Comparison of ENCODE assay signal across 10 cellular contexts in genomic region chr20:38840053-38840893, GRCh38. TPM values are rescaled to one million over a fixed set of nuclear protein-coding genes. Genes with fewer than 3 reads are reported as not detected.
DNase-seq lines count a peak whose midpoint lies in the region; ATAC-seq and TF ChIP-seq lines count a peak whose summit lies in the region.
"Had no signal": no experiment of that assay in that cellular context is flagged by ENCODE, and none has a peak within 500 bp of the region (broad histone marks: within the 10 kb centered on the region; RNA-seq: fewer than 3 reads in every experiment).

No MANE protein-coding gene starts in this region.

- peak overlapping the region; percentile 81 to 88 (median 84) for H3K4me3 Mint-ChIP-seq in CD4-positive, CD25-positive, alpha-beta regulatory T cell
- H3K4me3 Mint-ChIP-seq in progenitor cell of endocrine pancreas (ENCODE audit: low read depth), result no peak overlapping the region

- peak overlapping the region; percentile 61 for H3K4me3 ChIP-seq in CD4-positive, CD25-positive, alpha-beta regulatory T cell (ENCODE audit: low read depth, low read length)
- H3K4me3 ChIP-seq: BLaER1 had no signal

- ATAC-seq in CD4-positive, CD25-positive, alpha-beta regulatory T cell (ENCODE audit: low read depth in 2 of 2), result peak in 1 of 2 donors; percentile 4
- ATAC-seq in HG03457 (IDR thresholded peaks at IDR 0.05; ENCODE audit: unreplicated experiment), result no peak
- no peak for ATAC-seq in HG03108 (IDR thresholded peaks at IDR 0.05; ENCODE audit: unreplicated experiment)

- no peak for TF ChIP-seq CTCF in progenitor cell of endocrine pancreas (IDR thresholded peaks at IDR 0.05; ENCODE audit: unreplicated experiment)

- peak in 1 of 3 donors; percentile 28 for DNase-seq in CD4-positive, CD25-positive, alpha-beta regulatory T cell
- DNase-seq in T-helper 9 cell, result peak; percentile 37
- peak in 53 of 61 donors; percentile 20 to 93 (median 65) for DNase-seq in caudate nucleus (lab: John Stamatoyannopoulos, UW)
- DNase-seq in occipital lobe (lab: John Stamatoyannopoulos, UW), result peak; percentile 75
- no peak for DNase-seq in NCI-H2171 (lab: John Stamatoyannopoulos, UW)
- DNase-seq in progenitor cell of endocrine pancreas (ENCODE audit: low spot score, unreplicated experiment), result no peak
- DNase-seq: NCI-H1694 treated with DMSO at 0.1 percent for 48 hours had no signal

- H3K4me1 Mint-ChIP-seq in CD4-positive, CD25-positive, alpha-beta regulatory T cell, result peaks cover 35 to 75% (median 55%) of the 10 kb centered on the region in 4 donors
- H3K4me1 Mint-ChIP-seq in progenitor cell of endocrine pancreas (ENCODE audit: low read depth), result no peaks in the 10 kb centered on the region

- H3K27me3 ChIP-seq in CD4-positive, CD25-positive, alpha-beta regulatory T cell (ENCODE audit: control insufficient read depth, insufficient read depth, low read length), result no peaks in the 10 kb centered on the region
- H3K27me3 ChIP-seq: BLaER1 had no signal

- peak overlapping the region; percentile 98 to 99 (median 98) for H3K27ac Mint-ChIP-seq in CD4-positive, CD25-positive, alpha-beta regulatory T cell
- no peak overlapping the region for H3K27ac Mint-ChIP-seq in progenitor cell of endocrine pancreas

- H3K9me3 Mint-ChIP-seq in CD4-positive, CD25-positive, alpha-beta regulatory T cell, result no peaks in the 10 kb centered on the region
- no peaks in the 10 kb centered on the region for H3K9me3 Mint-ChIP-seq in progenitor cell of endocrine pancreas (ENCODE audit: low read depth)

- H3K36me3 ChIP-seq in CD4-positive, CD25-positive, alpha-beta regulatory T cell (ENCODE audit: control insufficient read depth, insufficient read depth, low read length), result peaks cover 23% of the 10 kb centered on the region

- H3K9me3 ChIP-seq in CD4-positive, CD25-positive, alpha-beta regulatory T cell (ENCODE audit: control insufficient read depth in 2 of 2, low read length in 2 of 2), result no peaks in the 10 kb centered on the region
- H3K9me3 ChIP-seq: BLaER1 had no signal

- H3K27me3 Mint-ChIP-seq in CD4-positive, CD25-positive, alpha-beta regulatory T cell, result no peaks in the 10 kb centered on the region
- no peaks in the 10 kb centered on the region for H3K27me3 Mint-ChIP-seq in progenitor cell of endocrine pancreas

- peaks cover 76% of the 10 kb centered on the region for H3K4me1 ChIP-seq in CD4-positive, CD25-positive, alpha-beta regulatory T cell (ENCODE audit: control insufficient read depth, insufficient read depth, low read length, poor library complexity, severe bottlenecking)

- peak overlapping the region; percentile 95 for H3K27ac ChIP-seq in CD4-positive, CD25-positive, alpha-beta regulatory T cell (ENCODE audit: insufficient read depth, low read length, poor library complexity, severe bottlenecking)
- H3K27ac ChIP-seq in caudate nucleus (ENCODE audit: low read depth, low read length), result peak overlapping the region; percentile 78
- H3K27ac ChIP-seq: BLaER1 had no signal

- peaks cover 20% of the 10 kb centered on the region for H3K36me3 Mint-ChIP-seq in CD4-positive, CD25-positive, alpha-beta regulatory T cell
- H3K36me3 Mint-ChIP-seq in progenitor cell of endocrine pancreas (ENCODE audit: insufficient read depth), result no peaks in the 10 kb centered on the region

RNA-seq across cellular contexts. Expression of gene PPP1R16B, which starts 34.8 kb away (rescaled TPM):
- 84.1 TPM for total RNA-seq in CD4-positive, CD25-positive, alpha-beta regulatory T cell
- 10 to 100 TPM; 16.5 to 26.8 (median 25.0) TPM for polyA plus RNA-seq in CD4-positive, CD25-positive, alpha-beta regulatory T cell
- total RNA-seq in occipital lobe (12.9 TPM), progenitor cell of endocrine pancreas (not detected in 2 replicates)

Comparison
In these comparisons a context has a peak if more than half of its experiments do, and no peak if none do; other contexts are left out.
1. DNase-seq: peak in T-helper 9 cell (single experiment), caudate nucleus (53 of 61) and occipital lobe (single experiment); none in NCI-H2171 (single experiment) and progenitor cell of endocrine pancreas (single experiment).
2. RNA of gene PPP1R16B, which starts 34.8 kb away (total RNA-seq): 84.1 TPM in CD4-positive, CD25-positive, alpha-beta regulatory T cell (single experiment) and 12.9 TPM in occipital lobe (single experiment); not detected in progenitor cell of endocrine pancreas; every median in the first group is over 10 times any median in the second.